ENCODE assay signal across 11 cellular contexts in the genomic region with DNA sequence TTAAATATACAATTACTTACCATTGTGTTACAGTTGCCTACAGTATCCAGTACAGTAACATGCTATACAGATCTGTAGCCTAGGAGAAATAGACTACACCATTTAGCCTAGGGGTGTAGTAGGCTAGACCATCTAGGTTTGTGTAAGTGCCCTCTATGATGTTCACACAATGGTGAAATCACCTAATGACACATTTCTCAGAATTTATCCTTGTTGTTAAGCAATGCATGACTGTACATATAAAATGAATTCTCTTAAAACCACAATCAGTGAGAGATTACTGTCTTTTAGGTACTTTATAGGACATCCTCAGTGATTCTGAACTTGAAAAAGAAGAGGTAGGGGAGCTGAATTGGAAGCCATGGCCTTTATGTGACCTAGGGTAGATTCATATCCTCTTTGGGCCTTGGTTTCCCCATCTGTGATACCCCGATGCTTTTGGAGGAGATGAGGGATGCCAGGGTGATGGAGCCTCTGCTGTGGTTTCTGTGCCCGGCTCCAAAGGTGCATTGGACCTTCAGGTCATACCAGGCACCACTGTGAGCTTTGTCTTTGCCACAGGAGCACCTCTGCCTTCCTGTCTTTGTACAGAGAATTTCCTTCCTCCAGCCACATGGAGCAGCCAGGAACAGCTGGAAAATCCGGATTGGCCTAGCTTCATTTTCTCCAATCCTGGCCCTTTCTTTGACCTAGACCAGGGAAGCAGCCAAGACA. TPM values are rescaled to one million over a fixed set of nuclear protein-coding genes. Genes with fewer than 3 reads are reported as not detected.
DNase-seq lines count a peak whose midpoint lies in the region; ATAC-seq and TF ChIP-seq lines count a peak whose summit lies in the region.
"Had no signal": no experiment of that assay in that cellular context is flagged by ENCODE, and none has a peak within 500 bp of the region (broad histone marks: within the 10 kb centered on the region; RNA-seq: fewer than 3 reads in every experiment).

No MANE protein-coding gene starts in this region.

- CTCF ChIA-PET in CD8-positive, alpha-beta T cell (lab: Charles Lee) = no interaction called here

- no peak overlapping the region for H3K27ac ChIP-seq in CD8-positive, alpha-beta T cell (ENCODE audit: low read depth, low read length)
- H3K27ac ChIP-seq: parathyroid adenoma, upper lobe of right lung had no signal

- H3K36me3 ChIP-seq in CD8-positive, alpha-beta T cell (ENCODE audit: insufficient read depth, low read length) = no peaks in the 10 kb centered on the region
- H3K36me3 ChIP-seq: upper lobe of right lung had no signal

- peaks cover 11% of the 10 kb centered on the region for H3K4me1 ChIP-seq in CD8-positive, alpha-beta T cell (ENCODE audit: insufficient read depth, low read length)

- intact Hi-C loops in CD8-positive, alpha-beta T cell (cut with DNase I, micrococcal nuclease) = no loop called here

- TF ChIP-seq CTCF in CD8-positive, alpha-beta T cell (IDR thresholded peaks at IDR 0.05) = no peak

- H3K9me3 ChIP-seq in CD8-positive, alpha-beta T cell (ENCODE audit: low read length) = no peaks in the 10 kb centered on the region
- H3K9me3 ChIP-seq: upper lobe of right lung had no signal

- H3K36me3 Mint-ChIP-seq in activated T-cell treated with anti-CD3 and anti-CD28 coated beads, Interleukin-2, amount 50 U/mL, for 4 hours (ENCODE audit: insufficient read depth) = no peaks in the 10 kb centered on the region
- no peaks in the 10 kb centered on the region for H3K36me3 Mint-ChIP-seq in CD8-positive, alpha-beta T cell

- H3K4me3 ChIP-seq in skeletal muscle cell (ENCODE audit: low read depth, low read length) = no peak overlapping the region
- no peak overlapping the region for H3K4me3 ChIP-seq in CD8-positive, alpha-beta T cell (ENCODE audit: low read depth, low read length)
- H3K4me3 ChIP-seq: upper lobe of right lung had no signal

- H3K27me3 ChIP-seq in CD8-positive, alpha-beta T cell (ENCODE audit: insufficient read depth, low read length) = no peaks in the 10 kb centered on the region
- H3K27me3 ChIP-seq: upper lobe of right lung had no signal

- no peak overlapping the region for H3K4me3 Mint-ChIP-seq in activated T-cell treated with anti-CD3 and anti-CD28 coated beads, Interleukin-2, amount 50 U/mL, for 4 hours
- H3K4me3 Mint-ChIP-seq in CD8-positive, alpha-beta T cell = no peak overlapping the region

- no peak overlapping the region for H3K27ac Mint-ChIP-seq in CD8-positive, alpha-beta T cell

- H3K9me3 Mint-ChIP-seq in activated T-cell treated with anti-CD3 and anti-CD28 coated beads, Interleukin-2, amount 50 U/mL, for 4 hours = no peaks in the 10 kb centered on the region
- no peaks in the 10 kb centered on the region for H3K9me3 Mint-ChIP-seq in CD8-positive, alpha-beta T cell

- no peaks in the 10 kb centered on the region for H3K27me3 Mint-ChIP-seq in activated T-cell treated with anti-CD3 and anti-CD28 coated beads, Interleukin-2, amount 50 U/mL, for 4 hours (ENCODE audit: low read depth)
- no peaks in the 10 kb centered on the region for H3K27me3 Mint-ChIP-seq in CD8-positive, alpha-beta T cell (ENCODE audit: low read depth)

- H3K4me1 Mint-ChIP-seq in activated T-cell treated with anti-CD3 and anti-CD28 coated beads, Interleukin-2, amount 50 U/mL, for 4 hours (ENCODE audit: low read depth) = peaks cover 1% of the 10 kb centered on the region
- peaks cover 2% of the 10 kb centered on the region for H3K4me1 Mint-ChIP-seq in CD8-positive, alpha-beta T cell (ENCODE audit: low read depth)

- ATAC-seq in activated T-cell treated with anti-CD3 and anti-CD28 coated beads, Interleukin-2, amount 50 U/mL, for 4 hours = peak; percentile 78 to 79
- no peak for ATAC-seq in CD8-positive, alpha-beta T cell
- ATAC-seq: upper lobe of right lung had no signal

- POLR2A ChIA-PET in CD8-positive, alpha-beta T cell (lab: Charles Lee) = no interaction called here

- no peak for DNase-seq in activated T-cell treated with anti-CD3 and anti-CD28 coated beads, Interleukin-2, amount 50 U/mL, for 4 hours
- no peak for DNase-seq in activated T-cell treated with anti-CD3 and anti-CD28 coated beads for 4 hours
- DNase-seq in OCI-M1 (lab: John Stamatoyannopoulos, UW) = peak; percentile 32
- peak; percentile 31 to 43 for DNase-seq in dermis microvascular lymphatic vessel endothelial cell (ENCODE audit: low read depth in 2 of 2)
- DNase-seq in skeletal muscle cell (ENCODE audit: low read depth) = peak; percentile 74
- no peak for DNase-seq in NCI-H146 (lab: John Stamatoyannopoulos, UW)
- no peak for DNase-seq in NCI-H345 treated with DMSO at 0.1 percent for 48 hours (lab: John Stamatoyannopoulos, UW; ENCODE audit: unreplicated experiment)
- no peak for DNase-seq in CD8-positive, alpha-beta T cell
- DNase-seq: NCI-H510A treated with DMSO at 0.1 percent for 48 hours, upper lobe of right lung had no signal

RNA-seq across cellular contexts. Expression of gene FLNB, which starts 51.9 kb away (rescaled TPM):
- total RNA-seq in activated T-cell treated with anti-CD3 and anti-CD28 coated beads, Interleukin-2, amount 50 U/mL, for 4 hours = 10 to 100 TPM; 16.4 to 23.4 (median 19.4) TPM
- 297 and 366 TPM in 2 replicates for total RNA-seq in dermis microvascular lymphatic vessel endothelial cell
- 10 to 100 TPM; 46.8 to 52.1 TPM for total RNA-seq in CD8-positive, alpha-beta T cell

Comparison
In these comparisons a context has a peak if more than half of its experiments do, and no peak if none do; other contexts are left out.
1. DNase-seq: peak in OCI-M1 (single experiment), dermis microvascular lymphatic vessel endothelial cell (2 of 2) and skeletal muscle cell (single experiment); none in activated T-cell treated with anti-CD3 and anti-CD28 coated beads, Interleukin-2, amount 50 U/mL, for 4 hours (single experiment), activated T-cell treated with anti-CD3 and anti-CD28 coated beads for 4 hours (single experiment), NCI-H146 (single experiment), NCI-H345 treated with DMSO at 0.1 percent for 48 hours (single experiment) and CD8-positive, alpha-beta T cell (0 of 7).